Comparison of ENCODE assay signal across 8 cellular contexts in the genomic region with DNA sequence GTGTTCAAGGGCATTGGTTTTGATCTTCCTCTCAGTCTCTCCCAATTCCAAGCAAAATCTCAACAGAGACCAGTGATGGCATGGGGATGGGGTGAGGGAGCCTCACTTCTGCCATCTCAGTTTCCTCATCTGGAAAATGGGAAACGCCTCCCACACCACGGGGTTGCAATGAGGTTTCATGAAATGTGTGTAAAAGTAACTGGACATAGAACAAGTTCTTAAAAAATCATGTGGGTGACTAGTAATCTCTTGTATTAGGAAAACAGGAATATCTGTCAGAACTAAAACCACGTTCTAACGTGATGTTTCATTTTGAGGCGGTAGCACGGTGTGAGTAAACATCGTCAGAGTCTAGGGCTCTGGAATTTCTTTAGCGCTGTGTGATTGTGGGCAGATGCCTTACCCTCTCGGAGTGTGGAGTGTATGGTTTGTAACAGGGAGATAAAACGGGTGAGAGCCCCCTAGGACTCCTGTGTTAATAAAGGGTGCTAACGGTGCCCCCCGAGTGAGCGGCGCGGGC. TPM values are rescaled to one million over a fixed set of nuclear protein-coding genes. Genes with fewer than 3 reads are reported as not detected.
DNase-seq lines count a peak whose midpoint lies in the region; ATAC-seq, FAIRE-seq and TF ChIP-seq lines count a peak whose summit lies in the region.

No MANE protein-coding gene starts in this region.

- peaks cover 18% of the 10 kb centered on the region for H3K4me1 Mint-ChIP-seq in CD8-positive, alpha-beta T cell (ENCODE audit: low read depth)
- H3K4me1 Mint-ChIP-seq in chondrocyte (ENCODE audit: low read depth), result peaks cover 36% of the 10 kb centered on the region
- peaks cover 11 to 15% (median 12%) of the 10 kb centered on the region in 3 donors for H3K4me1 Mint-ChIP-seq in naive B cell

- H3K27ac Mint-ChIP-seq in CD8-positive, alpha-beta T cell, result peak overlapping the region; percentile 55
- peak overlapping the region; percentile 29 for H3K27ac Mint-ChIP-seq in chondrocyte (ENCODE audit: unreplicated experiment)
- H3K27ac Mint-ChIP-seq in naive B cell, result peak overlapping the region in 4 of 6 donors; percentile 47 to 83 (median 72)

- POLR2A ChIA-PET in CD8-positive, alpha-beta T cell (lab: Charles Lee), result interaction anchor here (0.7 to 1.9 kb wide), 4 partner anchors 9 to 166 kb away, joined by 3 to 11 read pairs (median 9); partner anchors contain the start of genes LEPR and LEPROT

- H3K36me3 Mint-ChIP-seq in CD8-positive, alpha-beta T cell, result peaks cover 5% of the 10 kb centered on the region
- no peaks in the 10 kb centered on the region for H3K36me3 Mint-ChIP-seq in chondrocyte (ENCODE audit: low read depth)
- H3K36me3 Mint-ChIP-seq in naive B cell, result no peaks in the 10 kb centered on the region

- CTCF ChIA-PET in CD8-positive, alpha-beta T cell (lab: Charles Lee), result interaction anchor here (0.7 to 1.0 kb wide), 2 partner anchors 9 to 165 kb away, joined by 3 read pairs; no protein-coding TSS in a partner anchor

- H3K27me3 ChIP-seq in CD8-positive, alpha-beta T cell (ENCODE audit: insufficient read depth, low read length), result no peaks in the 10 kb centered on the region

- no peaks in the 10 kb centered on the region for H3K36me3 ChIP-seq in CD8-positive, alpha-beta T cell (ENCODE audit: insufficient read depth, low read length)

- H3K9me3 ChIP-seq in CD8-positive, alpha-beta T cell (ENCODE audit: low read length), result no peaks in the 10 kb centered on the region

- no peak for ATAC-seq in CD8-positive, alpha-beta T cell
- ATAC-seq in GM21423 (IDR thresholded peaks at IDR 0.05; ENCODE audit: unreplicated experiment), result peak; percentile 33
- ATAC-seq in naive B cell (ENCODE audit: low read depth in 2 of 2), result no peak

- peaks cover 10% of the 10 kb centered on the region for H3K27me3 Mint-ChIP-seq in CD8-positive, alpha-beta T cell (ENCODE audit: low read depth)
- no peaks in the 10 kb centered on the region for H3K27me3 Mint-ChIP-seq in chondrocyte (ENCODE audit: low read depth)
- H3K27me3 Mint-ChIP-seq in naive B cell, result peaks cover 8 to 28% (median 19%) of the 10 kb centered on the region in 3 donors

- no peak for DNase-seq in CD8-positive, alpha-beta T cell
- DNase-seq in KG1 (lab: John Stamatoyannopoulos, UW), result peak; percentile 74
- no peak for DNase-seq in chondrocyte (ENCODE audit: low spot score)
- DNase-seq in naive B cell, result no peak
- no peak for DNase-seq in NCI-H1105 treated with DMSO at 0.1 percent for 48 hours (lab: John Stamatoyannopoulos, UW)
- no peak for DNase-seq in NCI-H187 treated with DMSO at 0.1 percent for 48 hours (lab: John Stamatoyannopoulos, UW)
- no peak for DNase-seq in RCC 7860 (ENCODE audit: low spot score)

- no peak for FAIRE-seq in RCC 7860 (lab: Jason Lieb, UNC)

- intact Hi-C loops in CD8-positive, alpha-beta T cell (cut with DNase I, micrococcal nuclease), result loop anchor here (1.0 to 10.0 kb wide), 7 partner anchors 38 to 1681 kb away; partner anchors contain the start of genes LEPR (in 2 of the 2), LEPROT (in 2 of the 2) and PGM1 (in 1 of the 2)

- peak overlapping the region; percentile 91 for H3K4me3 ChIP-seq in CD8-positive, alpha-beta T cell (ENCODE audit: low read depth, low read length)

- no peak for TF ChIP-seq CTCF in CD8-positive, alpha-beta T cell (IDR thresholded peaks at IDR 0.05)
- no peak for TF ChIP-seq CTCF in chondrocyte (IDR thresholded peaks at IDR 0.05)

- H3K27ac ChIP-seq in CD8-positive, alpha-beta T cell (ENCODE audit: low read depth, low read length), result peak overlapping the region; percentile 57

- H3K4me1 ChIP-seq in CD8-positive, alpha-beta T cell (ENCODE audit: insufficient read depth, low read length), result peaks cover 17% of the 10 kb centered on the region

- H3K9me3 Mint-ChIP-seq in CD8-positive, alpha-beta T cell, result no peaks in the 10 kb centered on the region
- H3K9me3 Mint-ChIP-seq in chondrocyte (ENCODE audit: low read depth) (no peaks in the 10 kb centered on the region), naive B cell (no peaks in the 10 kb centered on the region)

- H3K4me3 Mint-ChIP-seq in CD8-positive, alpha-beta T cell, result peak overlapping the region; percentile 97
- peak overlapping the region; percentile 71 for H3K4me3 Mint-ChIP-seq in chondrocyte (ENCODE audit: unreplicated experiment)
- H3K4me3 Mint-ChIP-seq in naive B cell, result peak overlapping the region; percentile 78 to 92 (median 88)

RNA-seq across cellular contexts. Expression of gene DNAJC6, which starts 55.5 kb away (rescaled TPM):
- total RNA-seq in CD8-positive, alpha-beta T cell, result 1 to 10 TPM; 1.4 to 1.9 TPM
- total RNA-seq in chondrocyte, result 16.7 to 24.7 TPM (median 18.9 TPM) in 3 replicates
- under 1 TPM in 2 of 6 donors, not detected in 4; 0.19 to 0.63 TPM for polyA plus RNA-seq in naive B cell (ENCODE audit: low read depth in 6 of 6)
